Comparison of ENCODE assay signal across 27 cellular contexts in the genomic region with DNA sequence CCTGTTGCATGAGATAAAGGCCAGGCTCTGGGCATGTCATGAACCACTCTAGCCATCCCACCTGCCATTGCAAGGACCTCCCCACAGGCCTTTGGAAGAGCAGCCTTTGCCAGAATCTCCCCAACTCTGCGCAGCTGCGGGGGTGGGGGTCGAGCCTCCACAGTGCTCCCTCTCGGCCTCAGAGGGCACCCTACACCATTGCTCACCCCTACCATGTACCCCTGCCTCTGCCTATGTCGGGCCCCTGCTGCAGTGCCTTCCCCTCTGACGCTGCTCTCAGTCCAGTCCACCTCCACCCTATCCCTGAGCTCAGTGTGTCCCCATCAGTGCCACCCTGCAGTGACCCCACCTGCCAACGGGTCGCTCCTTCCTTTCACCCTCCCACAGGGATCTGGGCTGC.
"Had no signal": no experiment of that assay in that cellular context is flagged by ENCODE, and none has a peak within 500 bp of the region (broad histone marks: within the 10 kb centered on the region; RNA-seq: fewer than 3 reads in every experiment).

No MANE protein-coding gene starts in this region.

- H3K36me3 ChIP-seq: ovary, right lobe of liver, sigmoid colon, suprapubic skin, tibial nerve, upper lobe of left lung, uterus had no signal

- H3K4me3 Mint-ChIP-seq: naive B cell; naive thymus-derived CD8-positive, alpha-beta T cell; nephron progenitor cell; neural crest cell; stimulated activated naive CD8-positive, alpha-beta T cell treated with anti-CD3 and anti-CD28 coated beads, Interleukin-15, Interleukin-2, amounts not matched to agents 100 ng/mL and 50 ng/mL, for 24 hours had no signal

- DNase-seq: naive B cell; naive thymus-derived CD8-positive, alpha-beta T cell; nephron progenitor cell; occipital lobe; ovary; psoas muscle; right cardiac atrium; right lobe of liver; sigmoid colon; small intestine; stimulated activated CD4-positive, alpha-beta T cell treated with anti-CD3 and anti-CD28 coated beads, Interleukin-15, amount 100 ng/mL, for 24 hours; stimulated activated CD4-positive, alpha-beta T cell treated with anti-CD3 and anti-CD28 coated beads, Interleukin-2, amount 100 ng/mL, for 24 hours; stimulated activated CD4-positive, alpha-beta T cell treated with anti-CD3 and anti-CD28 coated beads, Interleukin-4, amount 100 ng/mL, for 1 hour; stimulated activated CD4-positive, alpha-beta T cell treated with anti-CD3 and anti-CD28 coated beads, Interleukin-4, amount 100 ng/mL, for 4 hours; stimulated activated CD8-positive, alpha-beta memory T cell treated with anti-CD3 and anti-CD28 coated beads, Interleukin-4, amount 100 ng/mL, for 48 hours; stimulated activated naive CD4-positive, alpha-beta T cell; substantia nigra; testis; trophoblast cell; uterus had no signal

- H3K4me1 Mint-ChIP-seq: naive B cell; naive thymus-derived CD8-positive, alpha-beta T cell; nephron progenitor cell; neural crest cell had no signal

- H3K27me3 Mint-ChIP-seq: stimulated activated naive CD8-positive, alpha-beta T cell treated with anti-CD3 and anti-CD28 coated beads, Interleukin-15, Interleukin-2, amounts not matched to agents 100 ng/mL and 50 ng/mL, for 24 hours had no signal

- H3K27ac Mint-ChIP-seq: naive thymus-derived CD8-positive, alpha-beta T cell; nephron progenitor cell; progenitor cell of endocrine pancreas; stimulated activated naive CD8-positive, alpha-beta T cell treated with anti-CD3 and anti-CD28 coated beads, Interleukin-15, Interleukin-2, amounts not matched to agents 100 ng/mL and 50 ng/mL, for 24 hours had no signal

- ATAC-seq: naive thymus-derived CD8-positive, alpha-beta T cell; psoas muscle; right cardiac atrium had no signal

- H3K9me3 ChIP-seq: ovary, psoas muscle, right lobe of liver, sigmoid colon, suprapubic skin, testis, upper lobe of left lung, uterus had no signal

- H3K4me1 ChIP-seq: parathyroid adenoma, right lobe of liver, testis, upper lobe of left lung, uterus had no signal

- H3K4me3 ChIP-seq: ovary, psoas muscle, right lobe of liver, sigmoid colon, suprapubic skin, testis, tibial nerve, upper lobe of left lung, uterus had no signal

- H3K27ac ChIP-seq: ovary, parathyroid adenoma, psoas muscle, right lobe of liver, sigmoid colon, suprapubic skin, testis, tibial nerve, upper lobe of left lung, uterus had no signal

- H3K9ac ChIP-seq: parathyroid adenoma had no signal

- H3K27me3 ChIP-seq: ovary, right lobe of liver, sigmoid colon, suprapubic skin, testis, tibial nerve, upper lobe of left lung, uterus had no signal

- H3K9me3 Mint-ChIP-seq: neural crest cell; stimulated activated naive CD8-positive, alpha-beta T cell treated with anti-CD3 and anti-CD28 coated beads, Interleukin-15, Interleukin-2, amounts not matched to agents 100 ng/mL and 50 ng/mL, for 24 hours had no signal

- H3K36me3 Mint-ChIP-seq: naive B cell; naive thymus-derived CD8-positive, alpha-beta T cell had no signal
